Comparison of ENCODE assay signal across 10 cellular contexts in genomic region chr9:98365227-98365669, GRCh38.
DNase-seq lines count a peak whose midpoint lies in the region; ATAC-seq and TF ChIP-seq lines count a peak whose summit lies in the region.
"Had no signal": no experiment of that assay in that cellular context is flagged by ENCODE, and none has a peak within 500 bp of the region (broad histone marks: within the 10 kb centered on the region; RNA-seq: fewer than 3 reads in every experiment).

No MANE protein-coding gene starts in this region.

- ATAC-seq in GM18907 (IDR thresholded peaks at IDR 0.05; ENCODE audit: unreplicated experiment) = no peak
- no peak for ATAC-seq in HG02973 (IDR thresholded peaks at IDR 0.05; ENCODE audit: unreplicated experiment)

- no peak overlapping the region for H3K4me3 ChIP-seq in GM12875 (ENCODE audit: low read depth, low read length)
- no peak overlapping the region for H3K4me3 ChIP-seq in WERI-Rb-1 (ENCODE audit: low read depth, low read length)

- H3K9me3 ChIP-seq in WERI-Rb-1 (ENCODE audit: severe bottlenecking) = peaks cover 17% of the 10 kb centered on the region

- peak; percentile 69 for DNase-seq in WERI-Rb-1
- peak; percentile 50 for DNase-seq in kidney tubule cell (ENCODE audit: low spot score)
- no peak for DNase-seq in superior temporal gyrus (ENCODE audit: extremely low spot score)
- DNase-seq in nucleus accumbens (lab: John Stamatoyannopoulos, UW) = no peak
- DNase-seq: midbrain, NCI-H187 had no signal

- no peaks in the 10 kb centered on the region for H3K27me3 ChIP-seq in WERI-Rb-1 (ENCODE audit: insufficient read depth, low read depth, severe bottlenecking)

- peak; percentile 83 for TF ChIP-seq CTCF in C4-2B (conservative IDR thresholded peaks at IDR 0.05)
- TF ChIP-seq CTCF in GM12875 (IDR thresholded peaks at IDR 0.05; ENCODE audit: borderline replicate concordance, insufficient read depth, low read depth, low read length) = peak; percentile 53
- TF ChIP-seq CTCF in WERI-Rb-1 (IDR thresholded peaks at IDR 0.05; ENCODE audit: low read depth, low read length) = peak; percentile 85

- H3K27ac ChIP-seq in C4-2B (no peak overlapping the region), WERI-Rb-1 (peak overlapping the region; percentile 73; the same call in 1 of the 2 replicates)

- peaks cover 34% of the 10 kb centered on the region for H3K36me3 ChIP-seq in WERI-Rb-1

Comparison
In these comparisons a context has a peak if more than half of its experiments do, and no peak if none do; other contexts are left out.
1. DNase-seq: peak in WERI-Rb-1 (single experiment) and kidney tubule cell (single experiment); none in superior temporal gyrus (single experiment) and nucleus accumbens (0 of 56).
2. Peak in every context shown above with its lines, with median percentiles within 50 percentile points of each other: CTCF ChIP-seq.